In genomic region chr19:17932485-17933338, GRCh38 we compare ENCODE assay signal across 1 cellular context.
TF ChIP-seq lines count a peak whose summit lies in the region.

CCDC124 (plus strand) TSS chr19:17933015; CDS start chr19:17936421, 3,406 bp downstream.

TF ChIP-seq in GM12878, 131 proteins besides CTCF, POLR2A, EP300 and RAD21 (continued from another document and continues in another):
- TF ChIP-seq PKNOX1 (IDR thresholded peaks at IDR 0.05) (peak; percentile 22; the same call in 1 of the 2 replicates), RCOR1 (conservative IDR thresholded peaks at IDR 0.05; ENCODE audit: low read depth, low read length) (peak; percentile 89; the same call in 1 of the 2 replicates), ATF3 (IDR thresholded peaks at IDR 0.05; ENCODE audit: borderline replicate concordance, extremely low read depth, low read depth, low read length) (peak; percentile 80; the same call in 1 of the 2 replicates), IKZF2 (IDR thresholded peaks at IDR 0.05) (peak in 1 of 2 experiments; percentile 41; a peak in 2 of 4 replicates), RBBP5 (conservative IDR thresholded peaks at IDR 0.05) (no peak), BCL11A (IDR thresholded peaks at IDR 0.05; ENCODE audit: low read depth, low read length) (no peak), IRF3 (IDR thresholded peaks at IDR 0.05) (no peak), ZNF384 (IDR thresholded peaks at IDR 0.05; ENCODE audit: borderline replicate concordance, low read depth, low read length) (no peak), ZBTB4 (CRISPR knock-in tag; IDR thresholded peaks at IDR 0.05) (no peak), E4F1 (IDR thresholded peaks at IDR 0.05; ENCODE audit: borderline replicate concordance, partially characterized antibody) (no peak), ETV6 (conservative IDR thresholded peaks at IDR 0.05 in 1 of 2, IDR thresholded peaks at IDR 0.05 in 1 of 2; ENCODE audit: borderline replicate concordance in 1 of 2, low read depth in 1 of 2) (no peak), TCF12 (IDR thresholded peaks at IDR 0.05; ENCODE audit: low read depth, low read length) (0 out of 2 replicates have a peak, but pooled peaks have one; percentile 27), IRF4 (IDR thresholded peaks at IDR 0.05; ENCODE audit: low read depth, low read length) (no peak), SRF (IDR thresholded peaks at IDR 0.05; ENCODE audit: low read depth in 2 of 2, low read length in 2 of 2) (peak in 1 of 2 experiments; percentile 87; a peak in 2 of 4 replicates), ZNF622 (IDR thresholded peaks at IDR 0.05) (no peak), EGR1 (IDR thresholded peaks at IDR 0.05; ENCODE audit: borderline replicate concordance in 1 of 2, low read depth in 2 of 2, low read length in 2 of 2) (no peak), BCL3 (IDR thresholded peaks at IDR 0.05; ENCODE audit: borderline replicate concordance, insufficient read depth, low read depth, low read length, poor library complexity, severe bottlenecking) (no peak), CBX5 (IDR thresholded peaks at IDR 0.05; ENCODE audit: low read depth) (no peak), SREBF1 (IDR thresholded peaks at IDR 0.05; ENCODE audit: low read length) (no peak; the same call in 1 of the 2 replicates), POU2F2 (IDR thresholded peaks at IDR 0.05; ENCODE audit: borderline replicate concordance, low read depth, low read length) (peak; percentile 64; the same call in 1 of the 3 replicates), TCF7 (IDR thresholded peaks at IDR 0.05; ENCODE audit: borderline replicate concordance) (no peak), FOXK2 (IDR thresholded peaks at IDR 0.05) (no peak), NFYA (IDR thresholded peaks at IDR 0.05; ENCODE audit: borderline replicate concordance, low read depth, low read length) (no peak), ZNF24 (IDR thresholded peaks at IDR 0.05) (no peak), BACH1 (IDR thresholded peaks at IDR 0.05; ENCODE audit: borderline replicate concordance) (no peak), SKIL (IDR thresholded peaks at IDR 0.05; ENCODE audit: low read depth, poor library complexity, severe bottlenecking) (no peak), USF2 (IDR thresholded peaks at IDR 0.05; ENCODE audit: borderline replicate concordance, low read depth, low read length) (peak; percentile 81), SPI1 (IDR thresholded peaks at IDR 0.05; ENCODE audit: borderline replicate concordance, insufficient read depth, low read depth, low read length) (no peak), ZBTB11 (CRISPR knock-in tag; IDR thresholded peaks at IDR 0.05) (no peak; the same call in 1 of the 2 replicates), RELA (IDR thresholded peaks at IDR 0.05; ENCODE audit: borderline replicate concordance, partially characterized antibody) (peak; percentile 82), CEBPZ (IDR thresholded peaks at IDR 0.05; ENCODE audit: low read depth, low read length) (no peak), POLR2AphosphoS5 (IDR thresholded peaks at IDR 0.05; ENCODE audit: low read length) (peak; percentile 53; the same call in 1 of the 2 replicates), TCF3 (IDR thresholded peaks at IDR 0.05; ENCODE audit: borderline replicate concordance, insufficient read depth, low read depth, low read length) (0 out of 2 replicates have a peak, but pooled peaks have one; percentile 27)
